ENCODE assay signal across 1 cellular context in the genomic region with DNA sequence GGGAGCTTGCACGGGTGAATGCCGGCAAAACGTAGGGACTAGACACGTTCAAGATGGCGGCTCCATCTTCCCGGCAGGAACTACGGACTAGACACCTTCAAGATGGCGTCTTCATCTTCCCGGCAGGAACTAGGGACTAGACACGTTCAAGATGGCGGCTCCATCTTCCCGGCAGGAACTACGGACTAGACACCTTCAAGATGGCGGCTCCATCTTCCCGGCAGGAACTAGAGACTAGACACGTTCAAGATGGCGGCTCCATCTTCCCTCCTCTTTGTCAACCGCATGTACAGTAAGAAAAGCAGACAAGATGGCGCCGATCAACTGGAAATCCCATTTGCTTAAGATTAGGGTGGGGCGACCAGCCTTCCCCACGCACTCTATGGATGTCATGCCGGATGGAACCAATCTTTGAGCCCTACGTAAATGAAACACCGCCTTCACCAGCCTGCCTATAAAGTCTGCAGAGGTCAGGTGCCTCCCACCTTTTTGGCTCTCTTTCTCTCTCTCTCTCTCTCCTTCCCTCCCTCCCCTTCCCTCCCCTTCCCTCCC.
TF ChIP-seq lines count a peak whose summit lies in the region.

No MANE protein-coding gene starts in this region.

TF ChIP-seq in GM12878, 131 proteins besides CTCF, POLR2A, EP300 and RAD21 (continued from another document):
- TF ChIP-seq, protein P1, sequence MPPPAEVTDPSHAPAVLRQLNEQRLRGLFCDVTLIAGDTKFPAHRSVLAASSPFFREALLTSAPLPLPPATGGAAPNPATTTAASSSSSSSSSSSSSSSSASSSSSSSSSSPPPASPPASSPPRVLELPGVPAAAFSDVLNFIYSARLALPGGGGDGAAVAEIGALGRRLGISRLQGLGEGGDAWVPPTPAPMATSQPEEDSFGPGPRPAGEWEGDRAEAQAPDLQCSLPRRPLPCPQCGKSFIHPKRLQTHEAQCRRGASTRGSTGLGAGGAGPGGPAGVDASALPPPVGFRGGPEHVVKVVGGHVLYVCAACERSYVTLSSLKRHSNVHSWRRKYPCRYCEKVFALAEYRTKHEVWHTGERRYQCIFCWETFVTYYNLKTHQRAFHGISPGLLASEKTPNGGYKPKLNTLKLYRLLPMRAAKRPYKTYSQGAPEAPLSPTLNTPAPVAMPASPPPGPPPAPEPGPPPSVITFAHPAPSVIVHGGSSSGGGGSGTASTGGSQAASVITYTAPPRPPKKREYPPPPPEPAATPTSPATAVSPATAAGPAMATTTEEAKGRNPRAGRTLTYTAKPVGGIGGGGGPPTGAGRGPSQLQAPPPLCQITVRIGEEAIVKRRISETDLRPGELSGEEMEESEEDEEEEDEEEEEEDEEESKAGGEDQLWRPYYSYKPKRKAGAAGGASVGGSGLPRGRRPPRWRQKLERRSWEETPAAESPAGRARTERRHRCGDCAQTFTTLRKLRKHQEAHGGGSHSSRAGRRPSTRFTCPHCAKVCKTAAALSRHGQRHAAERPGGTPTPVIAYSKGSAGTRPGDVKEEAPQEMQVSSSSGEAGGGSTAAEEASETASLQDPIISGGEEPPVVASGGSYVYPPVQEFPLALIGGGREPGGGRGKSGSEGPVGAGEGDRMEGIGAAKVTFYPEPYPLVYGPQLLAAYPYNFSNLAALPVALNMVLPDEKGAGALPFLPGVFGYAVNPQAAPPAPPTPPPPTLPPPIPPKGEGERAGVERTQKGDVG (CRISPR knock-in tag; IDR thresholded peaks at IDR 0.05), result no peak
- TF ChIP-seq, protein P2, sequence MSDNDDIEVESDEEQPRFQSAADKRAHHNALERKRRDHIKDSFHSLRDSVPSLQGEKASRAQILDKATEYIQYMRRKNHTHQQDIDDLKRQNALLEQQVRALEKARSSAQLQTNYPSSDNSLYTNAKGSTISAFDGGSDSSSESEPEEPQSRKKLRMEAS (IDR thresholded peaks at IDR 0.05; ENCODE audit: low read depth, low read length), result no peak
- TF ChIP-seq, protein P3, sequence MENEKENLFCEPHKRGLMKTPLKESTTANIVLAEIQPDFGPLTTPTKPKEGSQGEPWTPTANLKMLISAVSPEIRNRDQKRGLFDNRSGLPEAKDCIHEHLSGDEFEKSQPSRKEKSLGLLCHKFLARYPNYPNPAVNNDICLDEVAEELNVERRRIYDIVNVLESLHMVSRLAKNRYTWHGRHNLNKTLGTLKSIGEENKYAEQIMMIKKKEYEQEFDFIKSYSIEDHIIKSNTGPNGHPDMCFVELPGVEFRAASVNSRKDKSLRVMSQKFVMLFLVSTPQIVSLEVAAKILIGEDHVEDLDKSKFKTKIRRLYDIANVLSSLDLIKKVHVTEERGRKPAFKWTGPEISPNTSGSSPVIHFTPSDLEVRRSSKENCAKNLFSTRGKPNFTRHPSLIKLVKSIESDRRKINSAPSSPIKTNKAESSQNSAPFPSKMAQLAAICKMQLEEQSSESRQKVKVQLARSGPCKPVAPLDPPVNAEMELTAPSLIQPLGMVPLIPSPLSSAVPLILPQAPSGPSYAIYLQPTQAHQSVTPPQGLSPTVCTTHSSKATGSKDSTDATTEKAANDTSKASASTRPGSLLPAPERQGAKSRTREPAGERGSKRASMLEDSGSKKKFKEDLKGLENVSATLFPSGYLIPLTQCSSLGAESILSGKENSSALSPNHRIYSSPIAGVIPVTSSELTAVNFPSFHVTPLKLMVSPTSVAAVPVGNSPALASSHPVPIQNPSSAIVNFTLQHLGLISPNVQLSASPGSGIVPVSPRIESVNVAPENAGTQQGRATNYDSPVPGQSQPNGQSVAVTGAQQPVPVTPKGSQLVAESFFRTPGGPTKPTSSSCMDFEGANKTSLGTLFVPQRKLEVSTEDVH (IDR thresholded peaks at IDR 0.05; ENCODE audit: low read depth, partially characterized antibody), result no peak
- no peak for TF ChIP-seq KDM1A (IDR thresholded peaks at IDR 0.05; ENCODE audit: borderline replicate concordance)
- TF ChIP-seq, protein P4, sequence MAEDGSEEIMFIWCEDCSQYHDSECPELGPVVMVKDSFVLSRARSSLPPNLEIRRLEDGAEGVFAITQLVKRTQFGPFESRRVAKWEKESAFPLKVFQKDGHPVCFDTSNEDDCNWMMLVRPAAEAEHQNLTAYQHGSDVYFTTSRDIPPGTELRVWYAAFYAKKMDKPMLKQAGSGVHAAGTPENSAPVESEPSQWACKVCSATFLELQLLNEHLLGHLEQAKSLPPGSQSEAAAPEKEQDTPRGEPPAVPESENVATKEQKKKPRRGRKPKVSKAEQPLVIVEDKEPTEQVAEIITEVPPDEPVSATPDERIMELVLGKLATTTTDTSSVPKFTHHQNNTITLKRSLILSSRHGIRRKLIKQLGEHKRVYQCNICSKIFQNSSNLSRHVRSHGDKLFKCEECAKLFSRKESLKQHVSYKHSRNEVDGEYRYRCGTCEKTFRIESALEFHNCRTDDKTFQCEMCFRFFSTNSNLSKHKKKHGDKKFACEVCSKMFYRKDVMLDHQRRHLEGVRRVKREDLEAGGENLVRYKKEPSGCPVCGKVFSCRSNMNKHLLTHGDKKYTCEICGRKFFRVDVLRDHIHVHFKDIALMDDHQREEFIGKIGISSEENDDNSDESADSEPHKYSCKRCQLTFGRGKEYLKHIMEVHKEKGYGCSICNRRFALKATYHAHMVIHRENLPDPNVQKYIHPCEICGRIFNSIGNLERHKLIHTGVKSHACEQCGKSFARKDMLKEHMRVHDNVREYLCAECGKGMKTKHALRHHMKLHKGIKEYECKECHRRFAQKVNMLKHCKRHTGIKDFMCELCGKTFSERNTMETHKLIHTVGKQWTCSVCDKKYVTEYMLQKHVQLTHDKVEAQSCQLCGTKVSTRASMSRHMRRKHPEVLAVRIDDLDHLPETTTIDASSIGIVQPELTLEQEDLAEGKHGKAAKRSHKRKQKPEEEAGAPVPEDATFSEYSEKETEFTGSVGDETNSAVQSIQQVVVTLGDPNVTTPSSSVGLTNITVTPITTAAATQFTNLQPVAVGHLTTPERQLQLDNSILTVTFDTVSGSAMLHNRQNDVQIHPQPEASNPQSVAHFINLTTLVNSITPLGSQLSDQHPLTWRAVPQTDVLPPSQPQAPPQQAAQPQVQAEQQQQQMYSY (CRISPR knock-in tag; IDR thresholded peaks at IDR 0.05), result no peak
- TF ChIP-seq FOXM1 (IDR thresholded peaks at IDR 0.05; ENCODE audit: low read depth, low read length), result no peak
- TF ChIP-seq KLF5 (IDR thresholded peaks at IDR 0.05; ENCODE audit: partially characterized antibody), result no peak
- TF ChIP-seq POLR2AphosphoS5 (IDR thresholded peaks at IDR 0.05; ENCODE audit: low read length), result peak; percentile 83
